Comparison of ENCODE assay signal across 18 cellular contexts in the genomic region with DNA sequence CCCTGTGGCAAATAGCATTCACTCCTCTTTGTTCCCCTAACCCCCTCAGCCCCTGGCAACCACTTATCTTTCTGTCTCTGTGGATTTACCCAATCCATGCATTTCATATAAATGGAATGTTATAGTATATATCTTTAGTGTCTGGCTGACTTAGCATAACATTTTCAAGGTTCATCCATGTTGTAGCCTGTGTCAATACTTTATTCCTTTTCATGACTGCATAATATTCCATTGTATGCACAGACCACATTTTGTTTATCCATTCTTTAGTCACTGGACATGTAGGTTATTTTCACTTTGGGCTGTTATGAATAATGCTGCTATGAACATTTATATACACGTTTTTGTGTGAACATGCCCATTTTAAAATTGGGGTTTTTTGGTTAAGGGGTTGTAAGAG.
"Had no signal": no experiment of that assay in that cellular context is flagged by ENCODE, and none has a peak within 500 bp of the region (broad histone marks: within the 10 kb centered on the region; RNA-seq: fewer than 3 reads in every experiment).

No MANE protein-coding gene starts in this region.

- H3K27ac Mint-ChIP-seq: activated CD4-positive, alpha-beta memory T cell treated with anti-CD3 and anti-CD28 coated beads, Interleukin-2, amount 10 ng/mL, durations not matched to agents 7 days and 5 days; T-helper 17 cell had no signal

- H3K4me3 Mint-ChIP-seq: activated CD4-positive, alpha-beta memory T cell treated with anti-CD3 and anti-CD28 coated beads, Interleukin-2, amount 10 ng/mL, durations not matched to agents 7 days and 5 days; brain had no signal

- DNase-seq: activated CD4-positive, alpha-beta memory T cell treated with anti-CD3 and anti-CD28 coated beads, Interleukin-2, amount 10 ng/mL, durations not matched to agents 7 days and 5 days; activated CD4-positive, alpha-beta T cell treated with anti-CD3 and anti-CD28 coated beads for 4 hours; activated gamma-delta T cell treated with Interleukin-2 at 50 U/mL for 16 hours; activated T-cell treated with anti-CD3 and anti-CD28 coated beads, Interleukin-2, amount 50 U/mL, for 72 hours; amygdala; central memory CD4-positive, alpha-beta T cell; effector memory CD4-positive, alpha-beta T cell; foreskin fibroblast; glutamatergic neuron; mesenchymal stem cell; ovary; sigmoid colon; spleen; T-helper 17 cell; tibial artery; WERI-Rb-1 had no signal

- H3K9me3 Mint-ChIP-seq: activated T-cell treated with anti-CD3 and anti-CD28 coated beads, Interleukin-2, amount 50 U/mL, for 72 hours had no signal

- ATAC-seq: activated T-cell treated with anti-CD3 and anti-CD28 coated beads, Interleukin-2, amount 50 U/mL, for 72 hours; T-helper 17 cell had no signal

- H3K27me3 Mint-ChIP-seq: activated CD4-positive, alpha-beta memory T cell treated with anti-CD3 and anti-CD28 coated beads, Interleukin-2, amount 10 ng/mL, durations not matched to agents 7 days and 5 days; brain; T-helper 17 cell had no signal

- FAIRE-seq: urothelium cell line had no signal
